2 cellular contexts compared by ENCODE assay signal in genomic region chr5:172942556-172942955, GRCh38.
TF ChIP-seq lines count a peak whose summit lies in the region.

No MANE protein-coding gene starts in this region.

TF ChIP-seq in SK-N-SH, 30 proteins besides CTCF, POLR2A, EP300 and RAD21:
- TF ChIP-seq, protein P1, sequence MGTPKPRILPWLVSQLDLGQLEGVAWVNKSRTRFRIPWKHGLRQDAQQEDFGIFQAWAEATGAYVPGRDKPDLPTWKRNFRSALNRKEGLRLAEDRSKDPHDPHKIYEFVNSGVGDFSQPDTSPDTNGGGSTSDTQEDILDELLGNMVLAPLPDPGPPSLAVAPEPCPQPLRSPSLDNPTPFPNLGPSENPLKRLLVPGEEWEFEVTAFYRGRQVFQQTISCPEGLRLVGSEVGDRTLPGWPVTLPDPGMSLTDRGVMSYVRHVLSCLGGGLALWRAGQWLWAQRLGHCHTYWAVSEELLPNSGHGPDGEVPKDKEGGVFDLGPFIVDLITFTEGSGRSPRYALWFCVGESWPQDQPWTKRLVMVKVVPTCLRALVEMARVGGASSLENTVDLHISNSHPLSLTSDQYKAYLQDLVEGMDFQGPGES (IDR thresholded peaks at IDR 0.05; ENCODE audit: low read depth, low read length) = no peak
- no peak for TF ChIP-seq JUND (IDR thresholded peaks at IDR 0.05)
- TF ChIP-seq POLR2AphosphoS5 (IDR thresholded peaks at IDR 0.05; ENCODE audit: low read depth, low read length) = no peak
- no peak for TF ChIP-seq FOXJ3 (CRISPR knock-in tag; IDR thresholded peaks at IDR 0.05)
- TF ChIP-seq MEF2A (IDR thresholded peaks at IDR 0.05; ENCODE audit: borderline replicate concordance, low read depth) = no peak
- TF ChIP-seq GATA2 (CRISPR knock-in tag; IDR thresholded peaks at IDR 0.05) = no peak
- TF ChIP-seq USF1 (IDR thresholded peaks at IDR 0.05; ENCODE audit: borderline replicate concordance, low read depth) = no peak
- no peak for TF ChIP-seq MAX (IDR thresholded peaks at IDR 0.05; ENCODE audit: low read depth)
- TF ChIP-seq GABPA (IDR thresholded peaks at IDR 0.05; ENCODE audit: low read depth) = no peak
- TF ChIP-seq FOXM1 (IDR thresholded peaks at IDR 0.05; ENCODE audit: low read depth) = no peak
- no peak for TF ChIP-seq TCF12 (IDR thresholded peaks at IDR 0.05)
- TF ChIP-seq CHD2 (IDR thresholded peaks at IDR 0.05; ENCODE audit: low read length, partially characterized antibody) = no peak
- TF ChIP-seq, protein P2, sequence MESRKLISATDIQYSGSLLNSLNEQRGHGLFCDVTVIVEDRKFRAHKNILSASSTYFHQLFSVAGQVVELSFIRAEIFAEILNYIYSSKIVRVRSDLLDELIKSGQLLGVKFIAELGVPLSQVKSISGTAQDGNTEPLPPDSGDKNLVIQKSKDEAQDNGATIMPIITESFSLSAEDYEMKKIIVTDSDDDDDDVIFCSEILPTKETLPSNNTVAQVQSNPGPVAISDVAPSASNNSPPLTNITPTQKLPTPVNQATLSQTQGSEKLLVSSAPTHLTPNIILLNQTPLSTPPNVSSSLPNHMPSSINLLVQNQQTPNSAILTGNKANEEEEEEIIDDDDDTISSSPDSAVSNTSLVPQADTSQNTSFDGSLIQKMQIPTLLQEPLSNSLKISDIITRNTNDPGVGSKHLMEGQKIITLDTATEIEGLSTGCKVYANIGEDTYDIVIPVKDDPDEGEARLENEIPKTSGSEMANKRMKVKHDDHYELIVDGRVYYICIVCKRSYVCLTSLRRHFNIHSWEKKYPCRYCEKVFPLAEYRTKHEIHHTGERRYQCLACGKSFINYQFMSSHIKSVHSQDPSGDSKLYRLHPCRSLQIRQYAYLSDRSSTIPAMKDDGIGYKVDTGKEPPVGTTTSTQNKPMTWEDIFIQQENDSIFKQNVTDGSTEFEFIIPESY (IDR thresholded peaks at IDR 0.05; ENCODE audit: borderline replicate concordance, low read depth) = no peak
- no peak for TF ChIP-seq RFX5 (IDR thresholded peaks at IDR 0.05; ENCODE audit: low read length)
- TF ChIP-seq EZH2phosphoT487 (IDR thresholded peaks at IDR 0.05; ENCODE audit: borderline replicate concordance, low read depth) = no peak

TF ChIP-seq in SK-N-SH treated with all-trans-retinoic acid at 6 μM for 48 hours, 23 proteins besides CTCF, POLR2A, EP300 and RAD21 (continued from another document):
- TF ChIP-seq, protein P3, sequence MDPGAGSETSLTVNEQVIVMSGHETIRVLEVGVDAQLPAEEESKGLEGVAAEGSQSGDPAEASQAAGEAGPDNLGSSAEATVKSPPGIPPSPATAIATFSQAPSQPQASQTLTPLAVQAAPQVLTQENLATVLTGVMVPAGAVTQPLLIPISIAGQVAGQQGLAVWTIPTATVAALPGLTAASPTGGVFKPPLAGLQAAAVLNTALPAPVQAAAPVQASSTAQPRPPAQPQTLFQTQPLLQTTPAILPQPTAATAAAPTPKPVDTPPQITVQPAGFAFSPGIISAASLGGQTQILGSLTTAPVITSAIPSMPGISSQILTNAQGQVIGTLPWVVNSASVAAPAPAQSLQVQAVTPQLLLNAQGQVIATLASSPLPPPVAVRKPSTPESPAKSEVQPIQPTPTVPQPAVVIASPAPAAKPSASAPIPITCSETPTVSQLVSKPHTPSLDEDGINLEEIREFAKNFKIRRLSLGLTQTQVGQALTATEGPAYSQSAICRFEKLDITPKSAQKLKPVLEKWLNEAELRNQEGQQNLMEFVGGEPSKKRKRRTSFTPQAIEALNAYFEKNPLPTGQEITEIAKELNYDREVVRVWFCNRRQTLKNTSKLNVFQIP (CRISPR knock-in tag; IDR thresholded peaks at IDR 0.05; ENCODE audit: borderline replicate concordance, low read depth) = no peak
- TF ChIP-seq ZC3H10 (CRISPR knock-in tag; IDR thresholded peaks at IDR 0.05) = no peak
- TF ChIP-seq ARNTL (CRISPR knock-in tag; IDR thresholded peaks at IDR 0.05; ENCODE audit: borderline replicate concordance, low read depth) = no peak
- TF ChIP-seq ZNF70 (CRISPR knock-in tag; IDR thresholded peaks at IDR 0.05) = no peak
- TF ChIP-seq ZNF8 (CRISPR knock-in tag; IDR thresholded peaks at IDR 0.05) = no peak
- TF ChIP-seq, protein P4, sequence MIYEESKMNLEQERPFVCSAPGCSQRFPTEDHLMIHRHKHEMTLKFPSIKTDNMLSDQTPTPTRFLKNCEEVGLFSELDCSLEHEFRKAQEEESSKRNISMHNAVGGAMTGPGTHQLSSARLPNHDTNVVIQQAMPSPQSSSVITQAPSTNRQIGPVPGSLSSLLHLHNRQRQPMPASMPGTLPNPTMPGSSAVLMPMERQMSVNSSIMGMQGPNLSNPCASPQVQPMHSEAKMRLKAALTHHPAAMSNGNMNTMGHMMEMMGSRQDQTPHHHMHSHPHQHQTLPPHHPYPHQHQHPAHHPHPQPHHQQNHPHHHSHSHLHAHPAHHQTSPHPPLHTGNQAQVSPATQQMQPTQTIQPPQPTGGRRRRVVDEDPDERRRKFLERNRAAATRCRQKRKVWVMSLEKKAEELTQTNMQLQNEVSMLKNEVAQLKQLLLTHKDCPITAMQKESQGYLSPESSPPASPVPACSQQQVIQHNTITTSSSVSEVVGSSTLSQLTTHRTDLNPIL (CRISPR knock-in tag; IDR thresholded peaks at IDR 0.05; ENCODE audit: low read depth) = no peak
- no peak for TF ChIP-seq BACH2 (CRISPR knock-in tag; IDR thresholded peaks at IDR 0.05; ENCODE audit: borderline replicate concordance)
- TF ChIP-seq, protein P5, sequence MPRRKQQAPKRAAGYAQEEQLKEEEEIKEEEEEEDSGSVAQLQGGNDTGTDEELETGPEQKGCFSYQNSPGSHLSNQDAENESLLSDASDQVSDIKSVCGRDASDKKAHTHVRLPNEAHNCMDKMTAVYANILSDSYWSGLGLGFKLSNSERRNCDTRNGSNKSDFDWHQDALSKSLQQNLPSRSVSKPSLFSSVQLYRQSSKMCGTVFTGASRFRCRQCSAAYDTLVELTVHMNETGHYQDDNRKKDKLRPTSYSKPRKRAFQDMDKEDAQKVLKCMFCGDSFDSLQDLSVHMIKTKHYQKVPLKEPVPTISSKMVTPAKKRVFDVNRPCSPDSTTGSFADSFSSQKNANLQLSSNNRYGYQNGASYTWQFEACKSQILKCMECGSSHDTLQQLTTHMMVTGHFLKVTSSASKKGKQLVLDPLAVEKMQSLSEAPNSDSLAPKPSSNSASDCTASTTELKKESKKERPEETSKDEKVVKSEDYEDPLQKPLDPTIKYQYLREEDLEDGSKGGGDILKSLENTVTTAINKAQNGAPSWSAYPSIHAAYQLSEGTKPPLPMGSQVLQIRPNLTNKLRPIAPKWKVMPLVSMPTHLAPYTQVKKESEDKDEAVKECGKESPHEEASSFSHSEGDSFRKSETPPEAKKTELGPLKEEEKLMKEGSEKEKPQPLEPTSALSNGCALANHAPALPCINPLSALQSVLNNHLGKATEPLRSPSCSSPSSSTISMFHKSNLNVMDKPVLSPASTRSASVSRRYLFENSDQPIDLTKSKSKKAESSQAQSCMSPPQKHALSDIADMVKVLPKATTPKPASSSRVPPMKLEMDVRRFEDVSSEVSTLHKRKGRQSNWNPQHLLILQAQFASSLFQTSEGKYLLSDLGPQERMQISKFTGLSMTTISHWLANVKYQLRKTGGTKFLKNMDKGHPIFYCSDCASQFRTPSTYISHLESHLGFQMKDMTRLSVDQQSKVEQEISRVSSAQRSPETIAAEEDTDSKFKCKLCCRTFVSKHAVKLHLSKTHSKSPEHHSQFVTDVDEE (CRISPR knock-in tag; IDR thresholded peaks at IDR 0.05) = no peak
- TF ChIP-seq ESRRG (CRISPR knock-in tag; IDR thresholded peaks at IDR 0.05) = no peak
- no peak for TF ChIP-seq ZFP3 (CRISPR knock-in tag; IDR thresholded peaks at IDR 0.05)
- TF ChIP-seq RARB (CRISPR knock-in tag; IDR thresholded peaks at IDR 0.05) = no peak
- no peak for TF ChIP-seq TCF4 (CRISPR knock-in tag; IDR thresholded peaks at IDR 0.05; ENCODE audit: borderline replicate concordance)
- TF ChIP-seq CSRNP3 (CRISPR knock-in tag; IDR thresholded peaks at IDR 0.05) = no peak
- no peak for TF ChIP-seq ISL1 (CRISPR knock-in tag; IDR thresholded peaks at IDR 0.05)
- TF ChIP-seq, protein P6, sequence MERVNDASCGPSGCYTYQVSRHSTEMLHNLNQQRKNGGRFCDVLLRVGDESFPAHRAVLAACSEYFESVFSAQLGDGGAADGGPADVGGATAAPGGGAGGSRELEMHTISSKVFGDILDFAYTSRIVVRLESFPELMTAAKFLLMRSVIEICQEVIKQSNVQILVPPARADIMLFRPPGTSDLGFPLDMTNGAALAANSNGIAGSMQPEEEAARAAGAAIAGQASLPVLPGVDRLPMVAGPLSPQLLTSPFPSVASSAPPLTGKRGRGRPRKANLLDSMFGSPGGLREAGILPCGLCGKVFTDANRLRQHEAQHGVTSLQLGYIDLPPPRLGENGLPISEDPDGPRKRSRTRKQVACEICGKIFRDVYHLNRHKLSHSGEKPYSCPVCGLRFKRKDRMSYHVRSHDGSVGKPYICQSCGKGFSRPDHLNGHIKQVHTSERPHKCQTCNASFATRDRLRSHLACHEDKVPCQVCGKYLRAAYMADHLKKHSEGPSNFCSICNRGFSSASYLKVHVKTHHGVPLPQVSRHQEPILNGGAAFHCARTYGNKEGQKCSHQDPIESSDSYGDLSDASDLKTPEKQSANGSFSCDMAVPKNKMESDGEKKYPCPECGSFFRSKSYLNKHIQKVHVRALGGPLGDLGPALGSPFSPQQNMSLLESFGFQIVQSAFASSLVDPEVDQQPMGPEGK (CRISPR knock-in tag; IDR thresholded peaks at IDR 0.05; ENCODE audit: borderline replicate concordance) = no peak
- no peak for TF ChIP-seq PPARA (CRISPR knock-in tag; IDR thresholded peaks at IDR 0.05; ENCODE audit: borderline replicate concordance)
- TF ChIP-seq OSR1 (CRISPR knock-in tag; IDR thresholded peaks at IDR 0.05) = no peak
- no peak for TF ChIP-seq ZNF565 (CRISPR knock-in tag; conservative IDR thresholded peaks at IDR 0.05; ENCODE audit: low read depth)
